ENCODE assay signal across 1 cellular context in genomic region chr2:17476060-17476459, GRCh38.
TF ChIP-seq lines count a peak whose summit lies in the region.

No MANE protein-coding gene starts in this region.

TF ChIP-seq in H1, 55 proteins besides CTCF, POLR2A, EP300 and RAD21:
- TF ChIP-seq CHD7 (IDR thresholded peaks at IDR 0.05; ENCODE audit: insufficient replicate concordance, low read length) (no peak), KDM1A (IDR thresholded peaks at IDR 0.05; ENCODE audit: borderline replicate concordance, low read length) (no peak), NANOG (IDR thresholded peaks at IDR 0.05; ENCODE audit: insufficient read depth, low read depth, low read length, poor library complexity, severe bottlenecking) (no peak), SIN3A (conservative IDR thresholded peaks at IDR 0.05 in 1 of 2, IDR thresholded peaks at IDR 0.05 in 1 of 2; ENCODE audit: low read depth in 1 of 2, low read length in 2 of 2) (no peak), TAF7 (optimal IDR thresholded peaks at IDR 0.05; ENCODE audit: borderline replicate concordance, low read depth, low read length) (no peak), NRF1 (IDR thresholded peaks at IDR 0.05; ENCODE audit: low read depth, low read length) (no peak), KDM4A (IDR thresholded peaks at IDR 0.05; ENCODE audit: low read depth, low read length, severe bottlenecking) (no peak), TCF12 (IDR thresholded peaks at IDR 0.05; ENCODE audit: low read depth, low read length) (no peak), SIRT6 (IDR thresholded peaks at IDR 0.05; ENCODE audit: low read length) (no peak), RXRA (IDR thresholded peaks at IDR 0.05; ENCODE audit: insufficient read depth, low read depth, low read length) (no peak), KDM5A (IDR thresholded peaks at IDR 0.05; ENCODE audit: low read length) (no peak), MAFK (IDR thresholded peaks at IDR 0.05; ENCODE audit: low read depth, low read length) (no peak), SP2 (IDR thresholded peaks at IDR 0.05; ENCODE audit: low read length) (no peak), JUND (IDR thresholded peaks at IDR 0.05; ENCODE audit: low read length) (no peak), ASH2L (IDR thresholded peaks at IDR 0.05; ENCODE audit: low read length) (no peak), E2F6 (IDR thresholded peaks at IDR 0.05) (no peak), SIX5 (IDR thresholded peaks at IDR 0.05; ENCODE audit: low read depth, low read length) (no peak), CBX8 (IDR thresholded peaks at IDR 0.05; ENCODE audit: borderline replicate concordance, low read depth, low read length) (no peak)
TF ChIP-seq in H1: peak in this region for 0.
